Comparison of ENCODE assay signal across 9 cellular contexts in genomic region chr15:63600001-63600645, GRCh38. TPM values are rescaled to one million over a fixed set of nuclear protein-coding genes. Genes with fewer than 3 reads are reported as not detected.
DNase-seq lines count a peak whose midpoint lies in the region; ATAC-seq, FAIRE-seq and TF ChIP-seq lines count a peak whose summit lies in the region.
"Had no signal": no experiment of that assay in that cellular context is flagged by ENCODE, and none has a peak within 500 bp of the region (broad histone marks: within the 10 kb centered on the region; RNA-seq: fewer than 3 reads in every experiment).

No MANE protein-coding gene starts in this region.

- H3K36me3 Mint-ChIP-seq in effector memory CD8-positive, alpha-beta T cell (ENCODE audit: insufficient read depth): peaks cover 42% of the 10 kb centered on the region

- peak overlapping the region; percentile 84 for H3K4me3 ChIP-seq in BLaER1
- H3K4me3 ChIP-seq in muscle layer of duodenum (ENCODE audit: low read depth in 1 of 2, low read length in 2 of 2): peak overlapping the region; percentile 60 to 83
- H3K4me3 ChIP-seq: K562 had no signal

- peak overlapping the region; percentile 91 to 92 for H3K27ac Mint-ChIP-seq in effector memory CD8-positive, alpha-beta T cell

- ATAC-seq in GM21619 (IDR thresholded peaks at IDR 0.05; ENCODE audit: unreplicated experiment): peak; percentile 12
- peak; percentile 1 for ATAC-seq in effector memory CD8-positive, alpha-beta T cell (replicated peaks)
- ATAC-seq in GM18858 (IDR thresholded peaks at IDR 0.05; ENCODE audit: unreplicated experiment): no peak

- no peaks in the 10 kb centered on the region for H3K27me3 ChIP-seq in BLaER1
- H3K27me3 ChIP-seq in muscle layer of duodenum (ENCODE audit: low read depth, low read length): no peaks in the 10 kb centered on the region

- no peaks in the 10 kb centered on the region for H3K27me3 Mint-ChIP-seq in effector memory CD8-positive, alpha-beta T cell

- H3K4me2 ChIP-seq in BLaER1: peak overlapping the region; percentile 98

- no peak for TF ChIP-seq POLR2A in H54 (IDR thresholded peaks at IDR 0.05; ENCODE audit: low read depth, low read length)

- peaks cover 53% of the 10 kb centered on the region for H3K4me1 ChIP-seq in BLaER1
- peaks cover 19 to 21% of the 10 kb centered on the region in 2 donors for H3K4me1 ChIP-seq in muscle layer of duodenum (ENCODE audit: control insufficient read depth in 1 of 2, insufficient read depth in 2 of 2, low read length in 2 of 2)

- H3K4me1 Mint-ChIP-seq in effector memory CD8-positive, alpha-beta T cell (ENCODE audit: low read depth in 2 of 2): peaks cover 25 to 37% of the 10 kb centered on the region in 2 donors

- H4K20me1 ChIP-seq in BLaER1: peaks cover 4% of the 10 kb centered on the region; the same call in 1 of the 2 replicates

- no peaks in the 10 kb centered on the region for H3K9me3 Mint-ChIP-seq in effector memory CD8-positive, alpha-beta T cell

- no peak for FAIRE-seq in H54 (lab: Jason Lieb, UNC)
- FAIRE-seq: K562 had no signal

- peak overlapping the region; percentile 86 for H3K4me3 Mint-ChIP-seq in effector memory CD8-positive, alpha-beta T cell

- H3K36me3 ChIP-seq in BLaER1: peaks cover 2% of the 10 kb centered on the region; the same call in 1 of the 2 replicates
- no peaks in the 10 kb centered on the region for H3K36me3 ChIP-seq in muscle layer of duodenum (ENCODE audit: control insufficient read depth in 1 of 2, insufficient read depth in 2 of 2, low read length in 2 of 2)

- H3K9ac ChIP-seq in BLaER1: peak overlapping the region; percentile 89

- H3K9me3 ChIP-seq in BLaER1: no peaks in the 10 kb centered on the region
- H3K9me3 ChIP-seq in muscle layer of duodenum (ENCODE audit: control insufficient read depth in 1 of 2, low read length in 2 of 2): no peaks in the 10 kb centered on the region

- DNase-seq in RPMI7951 (ENCODE audit: low read depth) (peak; percentile 39), H54 (ENCODE audit: insufficient read length, low spot score) (no peak), T1000 (lab: John Stamatoyannopoulos, UW) (no peak)
- no peak for DNase-seq in effector memory CD8-positive, alpha-beta T cell

- H3K27ac ChIP-seq in BLaER1 (peak overlapping the region; percentile 90), muscle layer of duodenum (ENCODE audit: low read length) (peak overlapping the region; percentile 71)

RNA-seq across cellular contexts. Expression of gene FBXL22, which starts 2.9 kb away (rescaled TPM):
- 0.60 and 0.88 TPM in 2 replicates for total RNA-seq in RPMI7951 (2014; rRNA removed; shearing (Covaris generic))
- total RNA-seq: K562 had no signal
